In the genomic region with DNA sequence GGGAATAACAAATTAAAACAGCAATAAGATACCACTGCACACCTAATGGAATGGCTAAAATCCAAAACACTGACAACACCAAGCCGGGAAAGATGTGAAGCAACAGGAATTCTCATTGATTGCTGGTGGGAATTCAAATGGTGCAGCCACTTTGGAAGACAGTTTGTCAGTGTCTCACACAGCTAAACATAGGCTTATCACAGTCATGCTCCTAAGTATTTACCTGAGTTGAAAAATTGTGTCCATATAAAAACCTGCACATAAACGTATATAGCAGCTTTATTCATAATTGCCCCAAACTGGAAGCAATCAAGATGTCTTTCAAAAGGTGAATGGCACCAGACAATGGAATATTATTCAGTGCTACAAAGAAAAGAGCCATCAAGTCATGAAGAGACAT, we compare ENCODE assay signal across 17 cellular contexts. TPM values are rescaled to one million over a fixed set of nuclear protein-coding genes. Genes with fewer than 3 reads are reported as not detected.
DNase-seq lines count a peak whose midpoint lies in the region; ATAC-seq and TF ChIP-seq lines count a peak whose summit lies in the region.
"Had no signal": no experiment of that assay in that cellular context is flagged by ENCODE, and none has a peak within 500 bp of the region (broad histone marks: within the 10 kb centered on the region; RNA-seq: fewer than 3 reads in every experiment).

No MANE protein-coding gene starts in this region.

- CTCF ChIA-PET in activated CD8-positive, alpha-beta T cell treated with anti-CD3 and anti-CD28 coated beads, Interleukin-2, amount 10 ng/mL, durations not matched to agents 7 days and 5 days (lab: Charles Lee), result interaction anchor here (0.7 to 1.6 kb wide), 2 partner anchors 15 to 17 kb away, joined by 3 read pairs; no protein-coding TSS in a partner anchor

- peaks cover 38% of the 10 kb centered on the region for H3K36me3 Mint-ChIP-seq in activated naive CD8-positive, alpha-beta T cell treated with anti-CD3 and anti-CD28 coated beads, Interleukin-2, amount 10 ng/mL, durations not matched to agents 7 days and 5 days
- H3K36me3 Mint-ChIP-seq in activated naive CD8-positive, alpha-beta T cell treated with anti-CD3 and anti-CD28 coated beads, Interleukin-2, amount 50 U/mL, for 24 hours (ENCODE audit: low read depth), result peaks cover 16% of the 10 kb centered on the region
- peaks cover 35% of the 10 kb centered on the region for H3K36me3 Mint-ChIP-seq in activated CD8-positive, alpha-beta T cell treated with anti-CD3 and anti-CD28 coated beads, Interleukin-2, amount 10 ng/mL, durations not matched to agents 7 days and 5 days (ENCODE audit: low read depth)
- H3K36me3 Mint-ChIP-seq in natural killer cell, result no peaks in the 10 kb centered on the region
- H3K36me3 Mint-ChIP-seq in stimulated activated effector memory CD8-positive, alpha-beta T cell treated with anti-CD3 and anti-CD28 coated beads, Interleukin-12 subunit alpha, Interleukin-12 subunit beta, amount 100 ng/mL, for 72 hours, result peaks cover 37% of the 10 kb centered on the region

- TF ChIP-seq CTCF in natural killer cell (IDR thresholded peaks at IDR 0.05), result no peak

- peaks cover 1% of the 10 kb centered on the region for H3K9me3 Mint-ChIP-seq in activated naive CD8-positive, alpha-beta T cell treated with anti-CD3 and anti-CD28 coated beads, Interleukin-2, amount 10 ng/mL, durations not matched to agents 7 days and 5 days
- peaks cover 4% of the 10 kb centered on the region for H3K9me3 Mint-ChIP-seq in activated naive CD8-positive, alpha-beta T cell treated with anti-CD3 and anti-CD28 coated beads, Interleukin-2, amount 50 U/mL, for 24 hours
- H3K9me3 Mint-ChIP-seq in activated CD8-positive, alpha-beta T cell treated with anti-CD3 and anti-CD28 coated beads, Interleukin-2, amount 10 ng/mL, durations not matched to agents 7 days and 5 days (ENCODE audit: insufficient read depth), result no peaks in the 10 kb centered on the region
- H3K9me3 Mint-ChIP-seq in natural killer cell, result peaks cover 2 to 3% of the 10 kb centered on the region in 2 donors
- H3K9me3 Mint-ChIP-seq in stimulated activated effector memory CD8-positive, alpha-beta T cell treated with anti-CD3 and anti-CD28 coated beads, Interleukin-12 subunit alpha, Interleukin-12 subunit beta, amount 100 ng/mL, for 72 hours, result peaks cover 3% of the 10 kb centered on the region
- H3K9me3 Mint-ChIP-seq: CD4-positive, CD25-positive, alpha-beta regulatory T cell; IgD-negative memory B cell had no signal

- peak overlapping the region; percentile 22 for H3K27ac Mint-ChIP-seq in activated naive CD8-positive, alpha-beta T cell treated with anti-CD3 and anti-CD28 coated beads, Interleukin-2, amount 10 ng/mL, durations not matched to agents 7 days and 5 days
- H3K27ac Mint-ChIP-seq in activated naive CD8-positive, alpha-beta T cell treated with anti-CD3 and anti-CD28 coated beads, Interleukin-2, amount 50 U/mL, for 24 hours, result no peak overlapping the region
- H3K27ac Mint-ChIP-seq in activated CD8-positive, alpha-beta T cell treated with anti-CD3 and anti-CD28 coated beads, Interleukin-2, amount 10 ng/mL, durations not matched to agents 7 days and 5 days, result peak overlapping the region; percentile 8
- peak overlapping the region; percentile 86 to 88 for H3K27ac Mint-ChIP-seq in natural killer cell
- peak overlapping the region; percentile 64 for H3K27ac Mint-ChIP-seq in stimulated activated effector memory CD8-positive, alpha-beta T cell treated with anti-CD3 and anti-CD28 coated beads, Interleukin-12 subunit alpha, Interleukin-12 subunit beta, amount 100 ng/mL, for 72 hours

- ATAC-seq in activated naive CD8-positive, alpha-beta T cell treated with anti-CD3 and anti-CD28 coated beads, Interleukin-2, amount 10 ng/mL, durations not matched to agents 7 days and 5 days (ENCODE audit: low read depth), result no peak
- no peak for ATAC-seq in activated naive CD8-positive, alpha-beta T cell treated with anti-CD3 and anti-CD28 coated beads, Interleukin-2, amount 50 U/mL, for 24 hours
- no peak for ATAC-seq in activated CD8-positive, alpha-beta T cell treated with anti-CD3 and anti-CD28 coated beads, Interleukin-2, amount 10 ng/mL, durations not matched to agents 7 days and 5 days
- ATAC-seq in natural killer cell (no peak), GM21390 (IDR thresholded peaks at IDR 0.05; ENCODE audit: unreplicated experiment) (no peak)
- ATAC-seq in stimulated activated effector memory CD8-positive, alpha-beta T cell treated with anti-CD3 and anti-CD28 coated beads, Interleukin-12 subunit alpha, Interleukin-12 subunit beta, amount 100 ng/mL, for 72 hours, result no peak
- ATAC-seq: PC-3 had no signal

- POLR2A ChIA-PET in activated naive CD8-positive, alpha-beta T cell treated with anti-CD3 and anti-CD28 coated beads, Interleukin-2, amount 10 ng/mL, durations not matched to agents 7 days and 5 days (lab: Charles Lee), result no interaction called here
- POLR2A ChIA-PET in activated CD8-positive, alpha-beta T cell treated with anti-CD3 and anti-CD28 coated beads, Interleukin-2, amount 10 ng/mL, durations not matched to agents 7 days and 5 days (lab: Charles Lee), result no interaction called here

- no peak for DNase-seq in activated naive CD8-positive, alpha-beta T cell treated with anti-CD3 and anti-CD28 coated beads, Interleukin-2, amount 10 ng/mL, durations not matched to agents 7 days and 5 days
- no peak for DNase-seq in activated naive CD8-positive, alpha-beta T cell treated with anti-CD3 and anti-CD28 coated beads, Interleukin-2, amount 50 U/mL, for 24 hours
- DNase-seq in activated CD8-positive, alpha-beta T cell treated with anti-CD3 and anti-CD28 coated beads, Interleukin-2, amount 10 ng/mL, durations not matched to agents 7 days and 5 days, result no peak
- DNase-seq in natural killer cell, result no peak
- no peak for DNase-seq in stimulated activated effector memory CD8-positive, alpha-beta T cell treated with anti-CD3 and anti-CD28 coated beads, Interleukin-12 subunit alpha, Interleukin-12 subunit beta, amount 100 ng/mL, for 72 hours (ENCODE audit: low spot score in 2 of 2)
- no peak for DNase-seq in activated gamma-delta T cell treated with Interleukin-2 at 50 U/mL for 16 hours
- DNase-seq: CD4-positive, CD25-positive, alpha-beta regulatory T cell; HCEC 1CT; MM.1S; NCI-H2029 treated with DMSO at 0.1 percent for 48 hours; NCI-H446 treated with DMSO at 0.1 percent for 48 hours; NCI-H526; NCI-H82; NK-92 treated with Interleukin-12 subunit alpha and Interleukin-12 subunit beta, amount 100 ng/mL, for 24 hours; PC-3 had no signal

- H3K4me1 Mint-ChIP-seq in activated naive CD8-positive, alpha-beta T cell treated with anti-CD3 and anti-CD28 coated beads, Interleukin-2, amount 10 ng/mL, durations not matched to agents 7 days and 5 days, result peaks cover 43% of the 10 kb centered on the region
- H3K4me1 Mint-ChIP-seq in activated naive CD8-positive, alpha-beta T cell treated with anti-CD3 and anti-CD28 coated beads, Interleukin-2, amount 50 U/mL, for 24 hours, result peaks cover 49% of the 10 kb centered on the region
- H3K4me1 Mint-ChIP-seq in activated CD8-positive, alpha-beta T cell treated with anti-CD3 and anti-CD28 coated beads, Interleukin-2, amount 10 ng/mL, durations not matched to agents 7 days and 5 days (ENCODE audit: low read depth), result peaks cover 50% of the 10 kb centered on the region
- H3K4me1 Mint-ChIP-seq in natural killer cell, result peaks cover 68% of the 10 kb centered on the region in 2 donors
- H3K4me1 Mint-ChIP-seq in stimulated activated effector memory CD8-positive, alpha-beta T cell treated with anti-CD3 and anti-CD28 coated beads, Interleukin-12 subunit alpha, Interleukin-12 subunit beta, amount 100 ng/mL, for 72 hours, result peaks cover 57% of the 10 kb centered on the region

- H3K4me3 Mint-ChIP-seq in activated naive CD8-positive, alpha-beta T cell treated with anti-CD3 and anti-CD28 coated beads, Interleukin-2, amount 10 ng/mL, durations not matched to agents 7 days and 5 days, result no peak overlapping the region
- H3K4me3 Mint-ChIP-seq in activated naive CD8-positive, alpha-beta T cell treated with anti-CD3 and anti-CD28 coated beads, Interleukin-2, amount 50 U/mL, for 24 hours, result no peak overlapping the region
- H3K4me3 Mint-ChIP-seq in activated CD8-positive, alpha-beta T cell treated with anti-CD3 and anti-CD28 coated beads, Interleukin-2, amount 10 ng/mL, durations not matched to agents 7 days and 5 days, result no peak overlapping the region
- H3K4me3 Mint-ChIP-seq in natural killer cell, result no peak overlapping the region
- no peak overlapping the region for H3K4me3 Mint-ChIP-seq in stimulated activated effector memory CD8-positive, alpha-beta T cell treated with anti-CD3 and anti-CD28 coated beads, Interleukin-12 subunit alpha, Interleukin-12 subunit beta, amount 100 ng/mL, for 72 hours
- H3K4me3 Mint-ChIP-seq: CD4-positive, CD25-positive, alpha-beta regulatory T cell; IgD-negative memory B cell had no signal

- intact Hi-C loops in natural killer cell (cut with micrococcal nuclease), result no loop called here

- H3K27me3 Mint-ChIP-seq in activated naive CD8-positive, alpha-beta T cell treated with anti-CD3 and anti-CD28 coated beads, Interleukin-2, amount 10 ng/mL, durations not matched to agents 7 days and 5 days, result no peaks in the 10 kb centered on the region
- H3K27me3 Mint-ChIP-seq in activated naive CD8-positive, alpha-beta T cell treated with anti-CD3 and anti-CD28 coated beads, Interleukin-2, amount 50 U/mL, for 24 hours, result no peaks in the 10 kb centered on the region
- H3K27me3 Mint-ChIP-seq in activated CD8-positive, alpha-beta T cell treated with anti-CD3 and anti-CD28 coated beads, Interleukin-2, amount 10 ng/mL, durations not matched to agents 7 days and 5 days (ENCODE audit: low read depth), result no peaks in the 10 kb centered on the region
- no peaks in the 10 kb centered on the region for H3K27me3 Mint-ChIP-seq in natural killer cell (ENCODE audit: low read depth in 2 of 2)
- H3K27me3 Mint-ChIP-seq: CD4-positive, CD25-positive, alpha-beta regulatory T cell; IgD-negative memory B cell had no signal

RNA-seq across cellular contexts. Expression of a gene that starts 21.6 kb away (rescaled TPM):
- total RNA-seq in activated naive CD8-positive, alpha-beta T cell treated with anti-CD3 and anti-CD28 coated beads, Interleukin-2, amount 10 ng/mL, durations not matched to agents 7 days and 5 days, result 10 to 100 TPM; 89.5 to 91.1 TPM
- total RNA-seq in activated CD8-positive, alpha-beta T cell treated with anti-CD3 and anti-CD28 coated beads, Interleukin-2, amount 10 ng/mL, durations not matched to agents 7 days and 5 days, result 100 to 1,000 TPM; 104 to 109 TPM
- 100 to 1,000 TPM; 260 to 285 (median 262) TPM for total RNA-seq in natural killer cell
